In genomic region chr4:82850684-82851083, GRCh38 we compare ENCODE assay signal across 30 cellular contexts.
"Had no signal": no experiment of that assay in that cellular context is flagged by ENCODE, and none has a peak within 500 bp of the region (broad histone marks: within the 10 kb centered on the region; RNA-seq: fewer than 3 reads in every experiment).

No MANE protein-coding gene starts in this region.

- H3K27me3 Mint-ChIP-seq: naive thymus-derived CD8-positive, alpha-beta T cell; stimulated activated memory B cell treated with anti-CD40 and anti-IgM and Interleukin-4, amounts not matched to agents 10 μg/mL and 1 μg/mL and 100 μg/mL, for 72 hours; stimulated activated naive CD8-positive, alpha-beta T cell treated with anti-CD3 and anti-CD28 coated beads, Interleukin-15, amount 100 ng/mL, for 72 hours; type B pancreatic cell had no signal

- H3K9me3 ChIP-seq: left lung, lower lobe of right lung, pancreas, prostate gland, sigmoid colon, spleen, tibial nerve, uterus had no signal

- FAIRE-seq: islet of Langerhans, pancreas, small intestine had no signal

- H3K27ac ChIP-seq: left lung, lower lobe of right lung, pancreas, prostate gland, sigmoid colon, spleen, tibial nerve, uterus had no signal

- DNase-seq: immature natural killer cell; kidney; left colon; left lung; lower lobe of right lung; mesenchymal stem cell; naive thymus-derived CD8-positive, alpha-beta T cell; nucleus accumbens; pancreas; posterior cingulate gyrus; retina; right cardiac atrium; sigmoid colon; small intestine; spleen; stimulated activated CD4-positive, alpha-beta T cell treated with anti-CD3 and anti-CD28 coated beads, Interleukin-1b, Interleukin-23, amount 100 ng/mL, for 48 hours; stimulated activated CD4-positive, alpha-beta T cell treated with anti-CD3 and anti-CD28 coated beads, Interleukin-2, amount 100 ng/mL, for 48 hours; stimulated activated CD4-positive, alpha-beta T cell treated with anti-CD3 and anti-CD28 coated beads, Interleukin-4, amount 100 ng/mL, for 4 hours; stimulated activated CD8-positive, alpha-beta memory T cell treated with anti-CD3 and anti-CD28 coated beads, Interleukin-4, amount 100 ng/mL, for 48 hours; stimulated activated naive CD4-positive, alpha-beta T cell treated with Interleukin-2 at 50 U/mL for 16 hours; stimulated activated naive CD8-positive, alpha-beta T cell treated with anti-CD3 and anti-CD28 coated beads, Interleukin-15, amount 100 ng/mL, for 72 hours; substantia nigra; uterus had no signal

- H3K4me1 Mint-ChIP-seq: nephron; stimulated activated memory B cell treated with anti-CD40 and anti-IgM and Interleukin-4, amounts not matched to agents 10 μg/mL and 1 μg/mL and 100 μg/mL, for 72 hours had no signal

- H3K4me3 Mint-ChIP-seq: immature natural killer cell; naive thymus-derived CD8-positive, alpha-beta T cell; nephron; neural crest cell; stimulated activated memory B cell treated with anti-CD40 and anti-IgM and Interleukin-4, amounts not matched to agents 10 μg/mL and 1 μg/mL and 100 μg/mL, for 72 hours; stimulated activated naive CD8-positive, alpha-beta T cell treated with anti-CD3 and anti-CD28 coated beads, Interleukin-15, amount 100 ng/mL, for 72 hours; type B pancreatic cell had no signal

- H3K27ac Mint-ChIP-seq: nephron; stimulated activated memory B cell treated with anti-CD40 and anti-IgM and Interleukin-4, amounts not matched to agents 10 μg/mL and 1 μg/mL and 100 μg/mL, for 72 hours; type B pancreatic cell had no signal

- H3K4me1 ChIP-seq: left lung, lower lobe of right lung, pancreas, prostate gland, sigmoid colon, spleen, tibial nerve, uterus had no signal

- H3K27me3 ChIP-seq: left lung, pancreas, sigmoid colon, spleen, tibial nerve, uterus had no signal

- H3K4me3 ChIP-seq: left lung, lower lobe of right lung, pancreas, prostate gland, sigmoid colon, spleen, tibial nerve, uterus had no signal

- H3K9me3 Mint-ChIP-seq: immature natural killer cell; naive thymus-derived CD8-positive, alpha-beta T cell; nephron; neural crest cell; stimulated activated memory B cell treated with anti-CD40 and anti-IgM and Interleukin-4, amounts not matched to agents 10 μg/mL and 1 μg/mL and 100 μg/mL, for 72 hours; stimulated activated naive CD8-positive, alpha-beta T cell treated with anti-CD3 and anti-CD28 coated beads, Interleukin-15, amount 100 ng/mL, for 72 hours; type B pancreatic cell had no signal

- ATAC-seq: left colon; left lung; lower lobe of right lung; naive thymus-derived CD8-positive, alpha-beta T cell; right cardiac atrium; stimulated activated memory B cell treated with anti-CD40 and anti-IgM and Interleukin-4, amounts not matched to agents 10 μg/mL and 1 μg/mL and 100 μg/mL, for 72 hours; stimulated activated naive CD8-positive, alpha-beta T cell treated with anti-CD3 and anti-CD28 coated beads, Interleukin-15, amount 100 ng/mL, for 72 hours had no signal

- H3K36me3 ChIP-seq: uterus had no signal
